1 cellular context compared by ENCODE assay signal in the genomic region with DNA sequence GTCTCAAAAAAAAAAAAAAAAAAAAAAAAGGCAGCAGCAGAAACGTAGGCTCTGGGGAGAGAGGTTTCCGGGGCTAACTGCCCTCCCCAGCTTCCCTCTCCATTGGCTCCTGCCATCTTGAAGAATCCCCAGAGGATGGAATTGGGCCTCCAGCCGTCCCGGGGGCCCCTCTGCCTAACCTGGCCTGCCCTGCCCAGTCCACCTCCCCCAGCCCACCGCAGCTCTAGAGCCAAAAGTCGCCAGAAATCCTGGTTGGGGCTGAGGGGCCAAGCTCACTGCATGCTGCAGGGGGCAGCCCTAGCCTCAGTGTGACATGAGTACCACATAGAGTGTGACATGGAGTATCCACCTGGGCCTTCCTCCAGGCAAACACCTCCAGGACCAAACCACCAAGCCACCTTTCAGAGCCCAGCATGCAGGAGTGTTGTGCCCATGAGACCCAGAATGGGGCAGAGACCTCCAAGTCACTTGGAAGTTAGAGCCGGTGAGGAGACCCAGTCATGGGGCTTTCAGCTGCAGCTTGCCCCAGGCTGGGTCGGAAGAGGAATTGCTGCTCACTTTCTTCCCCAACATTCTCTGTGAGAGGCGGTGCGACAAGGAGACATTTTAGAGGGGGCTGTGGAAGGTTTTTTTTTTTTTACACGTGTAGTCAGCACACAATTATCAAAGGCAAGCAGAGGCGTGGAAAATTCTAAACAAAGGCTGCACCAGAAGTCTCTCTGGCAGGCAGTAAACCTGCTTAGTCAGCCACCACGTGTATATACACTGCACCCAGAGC.
TF ChIP-seq lines count a peak whose summit lies in the region.

No MANE protein-coding gene starts in this region.

TF ChIP-seq in GM12878, 131 proteins besides CTCF, POLR2A, EP300 and RAD21:
- 0 out of 2 replicates have a peak, but pooled peaks have one; percentile 19 for TF ChIP-seq POLR2AphosphoS2 (IDR thresholded peaks at IDR 0.05; ENCODE audit: low read depth, low read length)
- TF ChIP-seq E4F1 (IDR thresholded peaks at IDR 0.05; ENCODE audit: borderline replicate concordance, partially characterized antibody) = no peak
- no peak for TF ChIP-seq RFX5 (IDR thresholded peaks at IDR 0.05; ENCODE audit: low read depth, low read length)
- no peak for TF ChIP-seq IKZF2 (IDR thresholded peaks at IDR 0.05)
